8 cellular contexts compared by ENCODE assay signal in the genomic region with DNA sequence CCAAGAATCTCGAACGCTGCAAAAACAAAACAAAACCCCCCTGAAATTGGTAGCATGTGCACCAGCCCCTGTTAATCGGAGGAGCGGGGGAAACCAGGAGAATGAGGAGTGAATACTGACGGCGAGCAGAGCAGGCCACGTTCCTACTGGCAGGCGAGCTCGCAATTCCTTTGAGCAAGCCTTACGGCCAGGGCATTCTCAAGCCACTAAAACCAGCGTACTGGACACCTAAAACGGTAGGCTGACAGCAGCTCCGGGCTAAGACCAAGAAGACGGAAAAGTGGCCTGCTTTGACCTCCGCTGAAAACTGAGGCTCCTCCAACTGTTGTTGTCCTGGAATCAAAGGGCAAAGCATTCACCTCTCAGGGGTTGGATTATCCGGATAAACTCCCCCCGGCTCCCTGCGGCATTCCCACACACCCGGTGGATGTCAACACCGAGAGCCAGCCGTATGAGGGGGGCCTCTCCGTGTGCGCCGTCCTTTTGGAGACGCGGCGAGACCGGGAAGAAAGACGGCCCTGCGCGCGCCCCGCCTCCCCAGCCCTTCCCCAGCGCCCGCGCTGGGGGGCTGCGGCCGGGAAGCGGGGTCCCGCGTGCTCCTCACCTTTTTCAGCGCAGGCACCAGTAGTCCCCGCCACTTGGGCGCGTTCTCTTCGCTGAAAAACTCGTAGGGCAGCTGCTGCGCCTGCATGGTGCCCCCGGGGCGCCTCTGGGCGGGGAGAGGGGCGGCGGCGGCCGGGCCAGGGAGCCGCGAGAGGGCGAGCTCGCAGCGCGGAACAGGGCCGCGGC. TPM values are rescaled to one million over a fixed set of nuclear protein-coding genes. Genes with fewer than 3 reads are reported as not detected.
DNase-seq lines count a peak whose midpoint lies in the region; ATAC-seq and TF ChIP-seq lines count a peak whose summit lies in the region.

No MANE protein-coding gene starts in this region.

- peak in 1 of 2 donors; percentile 11 for TF ChIP-seq POLR2A in heart left ventricle (IDR thresholded peaks at IDR 0.05)

- H3K23ac ChIP-seq in trophoblast cell (ENCODE audit: low read length), result no peak overlapping the region

- peak overlapping the region; percentile 70 for H3K18ac ChIP-seq in trophoblast cell (ENCODE audit: low read length)

- peak overlapping the region; percentile 56 for H2BK120ac ChIP-seq in trophoblast cell (ENCODE audit: insufficient read depth, low read length, poor library complexity)

- H2BK5ac ChIP-seq in trophoblast cell (ENCODE audit: low read depth, low read length, poor library complexity), result peak overlapping the region; percentile 61

- H3K36me3 ChIP-seq in heart left ventricle (peaks cover 0 to 8% (median 0%) of the 10 kb centered on the region in 9 donors), trophoblast cell (ENCODE audit: control insufficient read depth in 1 of 2, insufficient read depth in 2 of 2, low read length in 2 of 2) (no peaks in the 10 kb centered on the region)

- peak overlapping the region; percentile 23 for H3K4ac ChIP-seq in trophoblast cell (ENCODE audit: low read depth, low read length)

- H4K8ac ChIP-seq in trophoblast cell (ENCODE audit: low read depth, low read length), result peak overlapping the region; percentile 82

- H3K4me3 ChIP-seq in heart left ventricle (peak overlapping the region; percentile 76 to 96 (median 92)), trophoblast cell (ENCODE audit: low read depth, low read length) (peak overlapping the region; percentile 86)

- intact Hi-C loops in heart left ventricle (cut with DNase I), result loop anchor here (2.0 to 10.0 kb wide), 7 partner anchors 48 to 518 kb away; partner anchors contain the start of gene HNRNPLL (in 1 of the 10)

- peak; percentile 74 for TF ChIP-seq CTCF in GM20000 (IDR thresholded peaks at IDR 0.05; ENCODE audit: extremely low read depth, missing control alignments)
- peak in 9 of 12 donors; percentile 12 to 59 (median 42) for TF ChIP-seq CTCF in heart left ventricle (IDR thresholded peaks at IDR 0.05)

- peak overlapping the region; percentile 85 for H3K14ac ChIP-seq in trophoblast cell (ENCODE audit: low read length)

- H3K27me3 ChIP-seq in heart left ventricle (no peaks in the 10 kb centered on the region), trophoblast cell (ENCODE audit: insufficient read depth, low read length) (no peaks in the 10 kb centered on the region)

- peak overlapping the region; percentile 99 for H4K91ac ChIP-seq in trophoblast cell (ENCODE audit: low read depth, low read length)

- H4K12ac ChIP-seq in trophoblast cell (ENCODE audit: low read depth, low read length), result peak overlapping the region; percentile 35

- no peak overlapping the region for H2BK12ac ChIP-seq in trophoblast cell (ENCODE audit: low read length)

- H3K79me1 ChIP-seq in trophoblast cell (ENCODE audit: low read length), result peaks cover 18% of the 10 kb centered on the region

- WGBS in heart left ventricle, 4 donors, result 0 to 1% (median 0%) methylated on average over 45 to 63 of the region's 63 CpGs
- WGBS in trophoblast cell (ENCODE audit: extremely low coverage, insufficient coverage, insufficient read length), result no CpG with 5 or more reads among the region's 63 CpGs

- peak overlapping the region; percentile 96 for H3K9ac ChIP-seq in trophoblast cell (ENCODE audit: low read length)

- DNase-seq in DMS 273 treated with DMSO at 0.1 percent for 48 hours (lab: John Stamatoyannopoulos, UW) (peak; percentile 5), GM20000 (ENCODE audit: low spot score) (peak; percentile 89), HK-2 (ENCODE audit: unreplicated experiment) (peak; percentile 54), SK-N-DZ (ENCODE audit: low spot score) (peak; percentile 47), heart left ventricle (peak; percentile 50 to 76 (median 52)), trophoblast cell (peak; percentile 73 to 77), HPDE6-E6E7 (ENCODE audit: extremely low spot score) (no peak)
- DNase-seq in activated naive CD8-positive, alpha-beta T cell treated with anti-CD3 and anti-CD28 coated beads, Interleukin-2, amount 50 U/mL, for 16 hours (ENCODE audit: low read depth, low spot score), result peak; percentile 27

- no peak overlapping the region for H2AK5ac ChIP-seq in trophoblast cell (ENCODE audit: low read length)

- H3K4me2 ChIP-seq in trophoblast cell (ENCODE audit: low read length), result peak overlapping the region; percentile 70

- H3K9me3 ChIP-seq in heart left ventricle (no peaks in the 10 kb centered on the region), trophoblast cell (ENCODE audit: insufficient read depth, low read depth, low read length) (no peaks in the 10 kb centered on the region)

- H3K27ac ChIP-seq in heart left ventricle (peak overlapping the region; percentile 84 to 99 (median 94)), trophoblast cell (ENCODE audit: low read depth, low read length) (peak overlapping the region; percentile 80)

- peak overlapping the region; percentile 30 for H2AFZ ChIP-seq in trophoblast cell (ENCODE audit: insufficient read depth, low read length, poor library complexity)

- H3K79me2 ChIP-seq in trophoblast cell (ENCODE audit: control insufficient read depth, insufficient read depth, low read length, poor library complexity), result peaks cover 9% of the 10 kb centered on the region

- H3K4me1 ChIP-seq in heart left ventricle (peaks cover 0 to 55% (median 34%) of the 10 kb centered on the region in 12 donors), trophoblast cell (ENCODE audit: control insufficient read depth in 1 of 2, insufficient read depth in 2 of 2, low read length in 2 of 2) (peaks cover 6 to 7% of the 10 kb centered on the region in 2 experiments)

- ATAC-seq in heart left ventricle, result peak in 3 of 4 donors; percentile 20 to 54 (median 50)

RNA-seq across cellular contexts. Expression of gene SOS1, which starts 0.9 kb away (rescaled TPM):
- 8.6 and 9.0 TPM in 2 replicates for polyA plus RNA-seq in SK-N-DZ (2014; cell fraction: cytosol; rRNA removed)
- polyA plus RNA-seq in SK-N-DZ (2014; cell fraction: nucleus; rRNA removed), result 11.2 and 23.7 TPM in 2 replicates
- total RNA-seq in heart left ventricle, result 10 to 100 TPM; 17.6 to 54.5 (median 29.5) TPM
- 10 to 100 TPM in 1 of 2 donors, 1 to 10 TPM in 1; 4.7 to 12.7 TPM for polyA plus RNA-seq in heart left ventricle
- 31.6 and 32.3 TPM in 2 replicates for polyA plus RNA-seq in trophoblast cell (2013)
